In genomic region chr17:51224615-51225262, GRCh38 we compare ENCODE assay signal across 1 cellular context.
TF ChIP-seq lines count a peak whose summit lies in the region.

No MANE protein-coding gene starts in this region.

TF ChIP-seq in HEK293, 187 proteins besides CTCF, POLR2A, EP300 and RAD21 (continued from another document):
- TF ChIP-seq ZSCAN5A (tag by site-specific recombination; IDR thresholded peaks at IDR 0.05), result no peak
- no peak for TF ChIP-seq HOXC10 (CRISPR knock-in tag; IDR thresholded peaks at IDR 0.05)
- TF ChIP-seq KLF7 (tag by site-specific recombination; IDR thresholded peaks at IDR 0.05; ENCODE audit: borderline replicate concordance), result no peak
- TF ChIP-seq ZNF843 (tag by site-specific recombination; IDR thresholded peaks at IDR 0.05), result no peak
- TF ChIP-seq PRDM10 (tag by site-specific recombination; IDR thresholded peaks at IDR 0.05), result 0 out of 2 replicates have a peak, but pooled peaks have one; percentile 17
- no peak for TF ChIP-seq ZNF169 (tag by site-specific recombination; IDR thresholded peaks at IDR 0.05)
- no peak for TF ChIP-seq ZNF221 (tag by site-specific recombination; IDR thresholded peaks at IDR 0.05; ENCODE audit: borderline replicate concordance)
- no peak for TF ChIP-seq ZNF501 (tag by site-specific recombination; IDR thresholded peaks at IDR 0.05)
- TF ChIP-seq ZNF785 (tag by site-specific recombination; IDR thresholded peaks at IDR 0.05), result no peak
- TF ChIP-seq ZBTB10 (tag by site-specific recombination; IDR thresholded peaks at IDR 0.05), result no peak
- TF ChIP-seq ZFP3 (tag by site-specific recombination; IDR thresholded peaks at IDR 0.05; ENCODE audit: low read depth), result no peak
- no peak for TF ChIP-seq ZNF514 (tag by site-specific recombination; IDR thresholded peaks at IDR 0.05)
- no peak for TF ChIP-seq INSM2 (tag by site-specific recombination; IDR thresholded peaks at IDR 0.05)
- no peak for TF ChIP-seq MEIS1 (CRISPR knock-in tag; IDR thresholded peaks at IDR 0.05; ENCODE audit: borderline replicate concordance)
- TF ChIP-seq ZNF114 (tag by site-specific recombination; IDR thresholded peaks at IDR 0.05), result no peak
- TF ChIP-seq ZNF624 (tag by site-specific recombination; IDR thresholded peaks at IDR 0.05), result no peak
- no peak for TF ChIP-seq ZSCAN4 (tag by site-specific recombination; IDR thresholded peaks at IDR 0.05)
- TF ChIP-seq ZNF747 (tag by site-specific recombination; IDR thresholded peaks at IDR 0.05), result no peak
- TF ChIP-seq PRDM6 (tag by site-specific recombination; IDR thresholded peaks at IDR 0.05), result peak; percentile 81
- TF ChIP-seq SP3 (tag by site-specific recombination; IDR thresholded peaks at IDR 0.05), result no peak
